8 cellular contexts compared by ENCODE assay signal in genomic region chr11:33735166-33735425, GRCh38. TPM values are rescaled to one million over a fixed set of nuclear protein-coding genes. Genes with fewer than 3 reads are reported as not detected.
DNase-seq lines count a peak whose midpoint lies in the region; ATAC-seq and TF ChIP-seq lines count a peak whose summit lies in the region.

No MANE protein-coding gene starts in this region.

- TF ChIP-seq RAD21 in HCT116 (IDR thresholded peaks at IDR 0.05; ENCODE audit: low read depth), result no peak

- H3K36me3 Mint-ChIP-seq in CD4-positive, CD25-positive, alpha-beta regulatory T cell, result peaks cover 5% of the 10 kb centered on the region
- peaks cover 29% of the 10 kb centered on the region for H3K36me3 Mint-ChIP-seq in activated CD4-positive, alpha-beta memory T cell treated with anti-CD3 and anti-CD28 coated beads, Interleukin-2, amount 10 ng/mL, durations not matched to agents 7 days and 5 days (ENCODE audit: low read depth)
- H3K36me3 Mint-ChIP-seq in stimulated activated naive B cell treated with anti-CD40 and anti-IgM and Interleukin-4, amounts not matched to agents 10 μg/mL and 1 μg/mL and 100 μg/mL, for 72 hours, result peaks cover 9 to 13% of the 10 kb centered on the region in 2 donors

- H3K9ac ChIP-seq in HCT116 (ENCODE audit: low read length), result peak overlapping the region; percentile 94

- H3K4me3 Mint-ChIP-seq in CD4-positive, CD25-positive, alpha-beta regulatory T cell, result peak overlapping the region; percentile 94 to 99 (median 96)
- peak overlapping the region; percentile 83 for H3K4me3 Mint-ChIP-seq in activated CD4-positive, alpha-beta memory T cell treated with anti-CD3 and anti-CD28 coated beads, Interleukin-2, amount 10 ng/mL, durations not matched to agents 7 days and 5 days
- H3K4me3 Mint-ChIP-seq in stimulated activated naive B cell treated with anti-CD40 and anti-IgM and Interleukin-4, amounts not matched to agents 10 μg/mL and 1 μg/mL and 100 μg/mL, for 72 hours, result peak overlapping the region; percentile 87 to 90

- H3K9me2 ChIP-seq in HCT116 (ENCODE audit: insufficient read depth), result no peaks in the 10 kb centered on the region

- peaks cover 58% of the 10 kb centered on the region for H3K79me2 ChIP-seq in HCT116 (ENCODE audit: insufficient read depth, low read length)

- no peaks in the 10 kb centered on the region for H4K20me1 ChIP-seq in HCT116 (ENCODE audit: insufficient read depth)

- H2AFZ ChIP-seq in HCT116 (ENCODE audit: low read depth, low read length, poor library complexity, severe bottlenecking), result no peak overlapping the region

- no peak for DNase-seq in CD4-positive, CD25-positive, alpha-beta regulatory T cell
- DNase-seq in HCT116 (ENCODE audit: low read depth, low spot score) (no peak), GM19238 (ENCODE audit: insufficient read length, low spot score) (no peak)
- DNase-seq in activated CD4-positive, alpha-beta memory T cell treated with anti-CD3 and anti-CD28 coated beads, Interleukin-2, amount 10 ng/mL, durations not matched to agents 7 days and 5 days, result no peak
- no peak for DNase-seq in stimulated activated naive B cell treated with anti-CD40 and anti-IgM and Interleukin-4, amounts not matched to agents 10 μg/mL and 1 μg/mL and 100 μg/mL, for 72 hours
- no peak for DNase-seq in effector CD8-positive, alpha-beta T cell (lab: John Stamatoyannopoulos, UW)

- peaks cover 16 to 54% (median 36%) of the 10 kb centered on the region in 4 donors for H3K4me1 Mint-ChIP-seq in CD4-positive, CD25-positive, alpha-beta regulatory T cell
- H3K4me1 Mint-ChIP-seq in activated CD4-positive, alpha-beta memory T cell treated with anti-CD3 and anti-CD28 coated beads, Interleukin-2, amount 10 ng/mL, durations not matched to agents 7 days and 5 days, result peaks cover 37% of the 10 kb centered on the region
- H3K4me1 Mint-ChIP-seq in stimulated activated naive B cell treated with anti-CD40 and anti-IgM and Interleukin-4, amounts not matched to agents 10 μg/mL and 1 μg/mL and 100 μg/mL, for 72 hours, result peaks cover 29 to 43% of the 10 kb centered on the region in 2 donors

- peak overlapping the region; percentile 76 for H3K27ac ChIP-seq in CD4-positive, CD25-positive, alpha-beta regulatory T cell (ENCODE audit: insufficient read depth, low read length, poor library complexity, severe bottlenecking)
- H3K27ac ChIP-seq in HCT116 (ENCODE audit: low read depth, low read length), result peak overlapping the region; percentile 71

- H3K4me3 ChIP-seq in CD4-positive, CD25-positive, alpha-beta regulatory T cell (ENCODE audit: low read depth, low read length), result peak overlapping the region; percentile 97
- peak overlapping the region; percentile 83 to 88 for H3K4me3 ChIP-seq in HCT116 (replicated peaks in 1 of 2; ENCODE audit: low read depth in 1 of 2, low read length in 2 of 2)
- peak overlapping the region; percentile 40 for H3K4me3 ChIP-seq in iPS-11a (ENCODE audit: low read depth, low read length)

- no peak for TF ChIP-seq POLR2A in HCT116 (IDR thresholded peaks at IDR 0.05; ENCODE audit: borderline replicate concordance, extremely low read depth, insufficient read depth, insufficient read length)

- H3K27me3 ChIP-seq in CD4-positive, CD25-positive, alpha-beta regulatory T cell (ENCODE audit: control insufficient read depth, insufficient read depth, low read length), result no peaks in the 10 kb centered on the region
- no peaks in the 10 kb centered on the region for H3K27me3 ChIP-seq in HCT116 (ENCODE audit: insufficient read depth, low read length)

- peak overlapping the region; percentile 79 for H3K4me2 ChIP-seq in HCT116 (ENCODE audit: low read length)

- POLR2A ChIA-PET in HCT116 (lab: Charles Lee), result no interaction called here
- POLR2A ChIA-PET in activated CD4-positive, alpha-beta memory T cell treated with anti-CD3 and anti-CD28 coated beads, Interleukin-2, amount 10 ng/mL, durations not matched to agents 7 days and 5 days (lab: Charles Lee), result interaction anchor here (1.0 to 5.0 kb wide), 10 partner anchors 10 to 573 kb away, joined by 3 to 30 read pairs (median 8); partner anchors contain the start of genes C11orf91, CSTF3 and FBXO3

- TF ChIP-seq CTCF in HCT116 (IDR thresholded peaks at IDR 0.05 in 2 of 3, conservative IDR thresholded peaks at IDR 0.05 in 1 of 3; ENCODE audit: borderline replicate concordance in 1 of 3, insufficient read depth in 1 of 3, low read depth in 2 of 3, low read length in 2 of 3), result no peak

- peak in 1 of 2 donors; percentile 21 for ATAC-seq in CD4-positive, CD25-positive, alpha-beta regulatory T cell (ENCODE audit: low read depth in 2 of 2)
- ATAC-seq in HCT116, result no peak
- ATAC-seq in stimulated activated naive B cell treated with anti-CD40 and anti-IgM and Interleukin-4, amounts not matched to agents 10 μg/mL and 1 μg/mL and 100 μg/mL, for 72 hours (replicated peaks), result peak in 1 of 2 donors; percentile 2
- ATAC-seq in GM19351 (IDR thresholded peaks at IDR 0.05; ENCODE audit: unreplicated experiment), result no peak

- no peaks in the 10 kb centered on the region for H3K27me3 Mint-ChIP-seq in CD4-positive, CD25-positive, alpha-beta regulatory T cell
- H3K27me3 Mint-ChIP-seq in activated CD4-positive, alpha-beta memory T cell treated with anti-CD3 and anti-CD28 coated beads, Interleukin-2, amount 10 ng/mL, durations not matched to agents 7 days and 5 days, result no peaks in the 10 kb centered on the region
- no peaks in the 10 kb centered on the region for H3K27me3 Mint-ChIP-seq in stimulated activated naive B cell treated with anti-CD40 and anti-IgM and Interleukin-4, amounts not matched to agents 10 μg/mL and 1 μg/mL and 100 μg/mL, for 72 hours

- CTCF ChIA-PET in HCT116 (lab: Charles Lee), result no interaction called here
- CTCF ChIA-PET in activated CD4-positive, alpha-beta memory T cell treated with anti-CD3 and anti-CD28 coated beads, Interleukin-2, amount 10 ng/mL, durations not matched to agents 7 days and 5 days (lab: Charles Lee), result interaction anchor here (1.6 to 4.2 kb wide), 2 partner anchors 19 to 34 kb away, joined by 3 to 22 read pairs; no protein-coding TSS in a partner anchor

- peaks cover 20% of the 10 kb centered on the region for H3K4me1 ChIP-seq in CD4-positive, CD25-positive, alpha-beta regulatory T cell (ENCODE audit: control insufficient read depth, insufficient read depth, low read length, poor library complexity, severe bottlenecking)
- H3K4me1 ChIP-seq in HCT116 (ENCODE audit: control insufficient read depth in 1 of 2, insufficient read depth in 2 of 2, low read length in 2 of 2), result peaks cover 13 to 28% of the 10 kb centered on the region in 2 experiments

- no peaks in the 10 kb centered on the region for H3K9me3 ChIP-seq in CD4-positive, CD25-positive, alpha-beta regulatory T cell (ENCODE audit: control insufficient read depth in 2 of 2, low read length in 2 of 2)
- no peaks in the 10 kb centered on the region for H3K9me3 ChIP-seq in HCT116 (ENCODE audit: control insufficient read depth in 1 of 2, insufficient read depth in 1 of 2, low read depth in 1 of 2, low read length in 2 of 2)

- no peaks in the 10 kb centered on the region for H3K9me3 Mint-ChIP-seq in CD4-positive, CD25-positive, alpha-beta regulatory T cell
- no peaks in the 10 kb centered on the region for H3K9me3 Mint-ChIP-seq in activated CD4-positive, alpha-beta memory T cell treated with anti-CD3 and anti-CD28 coated beads, Interleukin-2, amount 10 ng/mL, durations not matched to agents 7 days and 5 days
- no peaks in the 10 kb centered on the region for H3K9me3 Mint-ChIP-seq in stimulated activated naive B cell treated with anti-CD40 and anti-IgM and Interleukin-4, amounts not matched to agents 10 μg/mL and 1 μg/mL and 100 μg/mL, for 72 hours

- BruUV-seq in HCT116 (replicated peaks; lab: Mats Ljungman, UMichigan), result no TSS peak

- RAD21 ChIA-PET in HCT116 (lab: Charles Lee; ENCODE audit: low non-redundant PET in 1 of 2, low total read pairs in 2 of 2, uncharacterized antibody in 2 of 2, unreplicated experiment in 2 of 2), result no interaction called here

- intact Hi-C loops in HCT116 (cut with micrococcal nuclease), result loop anchor here (5.0 kb wide), 1 partner anchor 33 kb away; the partner anchor contains the start of gene C11orf91

- H3K27ac Mint-ChIP-seq in CD4-positive, CD25-positive, alpha-beta regulatory T cell, result peak overlapping the region; percentile 83 to 96 (median 87)
- H3K27ac Mint-ChIP-seq in activated CD4-positive, alpha-beta memory T cell treated with anti-CD3 and anti-CD28 coated beads, Interleukin-2, amount 10 ng/mL, durations not matched to agents 7 days and 5 days, result peak overlapping the region; percentile 81
- peak overlapping the region; percentile 92 for H3K27ac Mint-ChIP-seq in stimulated activated naive B cell treated with anti-CD40 and anti-IgM and Interleukin-4, amounts not matched to agents 10 μg/mL and 1 μg/mL and 100 μg/mL, for 72 hours

- no peaks in the 10 kb centered on the region for H3K36me3 ChIP-seq in CD4-positive, CD25-positive, alpha-beta regulatory T cell (ENCODE audit: control insufficient read depth, insufficient read depth, low read length)
- peaks cover 0 to 9% of the 10 kb centered on the region in 2 experiments; a peak in 1 of 4 replicates for H3K36me3 ChIP-seq in HCT116 (ENCODE audit: control insufficient read depth in 1 of 2, insufficient read depth in 2 of 2, low read length in 2 of 2)

TF ChIP-seq in HCT116, 20 proteins besides CTCF, POLR2A, EP300 and RAD21 (continues in another document):
- TF ChIP-seq CEBPB (IDR thresholded peaks at IDR 0.05; ENCODE audit: low read depth), result no peak
- no peak for TF ChIP-seq FOSL1 (IDR thresholded peaks at IDR 0.05; ENCODE audit: low read depth)
- no peak for TF ChIP-seq ZFX (IDR thresholded peaks at IDR 0.05)
- no peak for TF ChIP-seq CBX3 (IDR thresholded peaks at IDR 0.05; ENCODE audit: low read depth)
- TF ChIP-seq ELF1 (IDR thresholded peaks at IDR 0.05; ENCODE audit: borderline replicate concordance, low read depth), result no peak

RNA-seq across cellular contexts. Expression of gene CD59, which starts 1.1 kb away (rescaled TPM):
- 80.3 TPM for total RNA-seq in CD4-positive, CD25-positive, alpha-beta regulatory T cell
- 100 to 1,000 TPM; 180 to 388 (median 223) TPM for polyA plus RNA-seq in CD4-positive, CD25-positive, alpha-beta regulatory T cell
- 122 TPM for total RNA-seq in HCT116 (2021; ENCODE audit: unreplicated experiment)
- 158 and 189 TPM in 2 replicates for polyA plus RNA-seq in HCT116 (2012)
- total RNA-seq in activated CD4-positive, alpha-beta memory T cell treated with anti-CD3 and anti-CD28 coated beads, Interleukin-2, amount 10 ng/mL, durations not matched to agents 7 days and 5 days, result 100 to 1,000 TPM; 153 to 158 TPM

RNA-seq across cellular contexts. Expression of gene C11orf91, which starts 34.5 kb away (rescaled TPM):
- not detected for total RNA-seq in CD4-positive, CD25-positive, alpha-beta regulatory T cell
- not detected for polyA plus RNA-seq in CD4-positive, CD25-positive, alpha-beta regulatory T cell
- total RNA-seq in HCT116 (2021; ENCODE audit: unreplicated experiment), result 0.54 TPM
- polyA plus RNA-seq in HCT116 (2012), result 0.09 and 0.21 TPM in 2 replicates
- total RNA-seq in activated CD4-positive, alpha-beta memory T cell treated with anti-CD3 and anti-CD28 coated beads, Interleukin-2, amount 10 ng/mL, durations not matched to agents 7 days and 5 days, result not detected

RNA-seq across cellular contexts. Expression of gene FBXO3, which starts 39.2 kb away (rescaled TPM):
- total RNA-seq in CD4-positive, CD25-positive, alpha-beta regulatory T cell, result 56.7 TPM
- 10 to 100 TPM; 48.6 to 57.5 (median 55.7) TPM for polyA plus RNA-seq in CD4-positive, CD25-positive, alpha-beta regulatory T cell
- total RNA-seq in HCT116 (2021; ENCODE audit: unreplicated experiment), result 27.2 TPM
- polyA plus RNA-seq in HCT116 (2012), result 15.2 and 22.8 TPM in 2 replicates
- 10 to 100 TPM; 26.9 to 30.9 TPM for total RNA-seq in activated CD4-positive, alpha-beta memory T cell treated with anti-CD3 and anti-CD28 coated beads, Interleukin-2, amount 10 ng/mL, durations not matched to agents 7 days and 5 days

Comparison
In these comparisons a context has a peak if more than half of its experiments do, and no peak if none do; other contexts are left out.
1. H3K4me3 ChIP-seq: peak in every context shown above with its lines; median percentile 97 in CD4-positive, CD25-positive, alpha-beta regulatory T cell; 86 in HCT116; 40 in iPS-11a.